25 cellular contexts compared by ENCODE assay signal in genomic region chr16:15754821-15755534, GRCh38.
"Had no signal": no experiment of that assay in that cellular context is flagged by ENCODE, and none has a peak within 500 bp of the region (broad histone marks: within the 10 kb centered on the region; RNA-seq: fewer than 3 reads in every experiment).

No MANE protein-coding gene starts in this region.

- H3K9me3 ChIP-seq: adrenal gland, gastrocnemius medialis, lower lobe of right lung, right lobe of liver, stomach had no signal

- H2AFZ ChIP-seq: parathyroid adenoma had no signal

- FAIRE-seq: astrocyte, endometrium, islet of Langerhans, small intestine had no signal

- H3K79me2 ChIP-seq: parathyroid adenoma had no signal

- H3K36me3 ChIP-seq: adrenal gland, gastrocnemius medialis, heart left ventricle, right lobe of liver had no signal

- ATAC-seq: activated CD4-positive, alpha-beta T cell treated with anti-CD3 and anti-CD28 coated beads for 36 hours; activated T-cell treated with anti-CD3 and anti-CD28 coated beads, Interleukin-2, amount 50 U/mL, for 4 hours; gastrocnemius medialis; heart left ventricle; left lobe of liver; lower lobe of right lung; right lobe of liver; stimulated activated memory B cell treated with anti-CD40 and anti-IgM and Interleukin-4, amounts not matched to agents 10 μg/mL and 1 μg/mL and 100 μg/mL, for 72 hours had no signal

- DNase-seq: activated B cell treated with CpG ODN at 0.5 μM for 24 hours; activated CD4-positive, alpha-beta T cell treated with anti-CD3 and anti-CD28 coated beads for 36 hours; activated CD4-positive, alpha-beta T cell treated with anti-CD3 and anti-CD28 coated beads, Interleukin-2, amount 50 U/mL, for 48 hours; activated CD8-positive, alpha-beta memory T cell treated with anti-CD3 and anti-CD28 coated beads, Interleukin-2, amount 50 U/mL, for 48 hours; activated naive CD4-positive, alpha-beta T cell; activated T-cell treated with anti-CD3 and anti-CD28 coated beads, Interleukin-2, amount 50 U/mL, for 4 hours; adrenal gland; cerebellar nuclear complex; cortex of kidney; gastrocnemius medialis; lower lobe of right lung; naive B cell; nucleus accumbens; small intestine; stimulated activated CD4-positive, alpha-beta T cell treated with anti-CD3 and anti-CD28 coated beads, Interleukin-15, amount 100 ng/mL, for 24 hours; stomach; T1000 had no signal

- H3K4me3 ChIP-seq: adrenal gland, gastrocnemius medialis, heart left ventricle, lower lobe of right lung, right lobe of liver, stomach had no signal

- H3K27me3 ChIP-seq: adrenal gland, gastrocnemius medialis, right lobe of liver had no signal

- H3K4me1 ChIP-seq: adrenal gland, gastrocnemius medialis, heart left ventricle, lower lobe of right lung, parathyroid adenoma, right lobe of liver, stomach had no signal

- H3K9ac ChIP-seq: parathyroid adenoma had no signal

- H3K27ac ChIP-seq: adrenal gland, gastrocnemius medialis, lower lobe of right lung, parathyroid adenoma, right lobe of liver had no signal
